In the genomic region with DNA sequence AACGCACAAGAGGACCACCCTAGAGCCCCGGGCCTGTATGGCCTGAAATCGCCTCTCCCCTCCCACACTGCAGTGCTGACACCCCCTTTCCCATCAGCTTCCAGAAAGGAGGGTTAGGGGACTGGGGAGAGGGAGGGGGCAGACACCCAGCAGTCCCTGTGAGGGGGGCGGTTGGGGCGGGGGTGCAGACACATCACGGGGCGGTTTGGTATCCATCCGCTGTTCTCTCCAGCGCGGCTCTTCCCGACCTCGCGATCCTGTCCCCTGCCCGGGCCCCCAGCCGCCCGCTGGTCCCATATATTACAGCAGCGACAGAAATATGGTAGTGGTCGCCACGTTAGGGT, we compare ENCODE assay signal across 9 cellular contexts. TPM values are rescaled to one million over a fixed set of nuclear protein-coding genes. Genes with fewer than 3 reads are reported as not detected.
A peak's percentile ranks its signal among the peaks of the same experiment; 100 is the strongest.
DNase-seq lines count a peak whose midpoint lies in the region; ATAC-seq and TF ChIP-seq lines count a peak whose summit lies in the region.
"Had no signal": no experiment of that assay in that cellular context is flagged by ENCODE, and none has a peak within 500 bp of the region (broad histone marks: within the 10 kb centered on the region; RNA-seq: fewer than 3 reads in every experiment).

No MANE protein-coding gene starts in this region.

- in situ Hi-C loops in astrocyte of the spinal cord (cut with HindIII; ENCODE audit: low sequenced_read_pairs) = no loop called here

- H3K27me3 Mint-ChIP-seq in activated CD4-positive, alpha-beta T cell treated with anti-CD3 and anti-CD28 coated beads for 36 hours = peaks cover 10% of the 10 kb centered on the region

- DNase-seq in astrocyte of the spinal cord (ENCODE audit: low read depth, low spot score) (no peak), kidney epithelial cell (ENCODE audit: low read depth) (no peak), GOT3 (lab: John Stamatoyannopoulos, UW) (no peak)
- no peak for DNase-seq in stimulated activated effector memory CD8-positive, alpha-beta T cell treated with anti-CD3 and anti-CD28 coated beads, Interleukin-12 subunit alpha, Interleukin-12 subunit beta, amount 100 ng/mL, for 72 hours (ENCODE audit: low spot score in 2 of 2)
- DNase-seq in activated CD8-positive, alpha-beta memory T cell treated with anti-CD3 and anti-CD28 coated beads, Interleukin-2, amount 50 U/mL, for 48 hours = no peak
- no peak for DNase-seq in activated CD4-positive, alpha-beta T cell treated with anti-CD3 and anti-CD28 coated beads for 36 hours
- DNase-seq: NCI-H2029 had no signal

- no peaks in the 10 kb centered on the region for H3K4me1 ChIP-seq in HUES48 (ENCODE audit: control insufficient read depth, insufficient read depth, low read length)

- H3K9me3 Mint-ChIP-seq in stimulated activated effector memory CD8-positive, alpha-beta T cell treated with anti-CD3 and anti-CD28 coated beads, Interleukin-12 subunit alpha, Interleukin-12 subunit beta, amount 100 ng/mL, for 72 hours = no peaks in the 10 kb centered on the region
- no peaks in the 10 kb centered on the region for H3K9me3 Mint-ChIP-seq in activated CD4-positive, alpha-beta T cell treated with anti-CD3 and anti-CD28 coated beads for 36 hours (ENCODE audit: low read depth)

- TF ChIP-seq CTCF in astrocyte of the spinal cord (IDR thresholded peaks at IDR 0.05; ENCODE audit: low read depth, low read length) = no peak
- no peak for TF ChIP-seq CTCF in kidney epithelial cell (IDR thresholded peaks at IDR 0.05; ENCODE audit: insufficient read depth, low read length, poor library complexity, severe bottlenecking)

- no peak for ATAC-seq in stimulated activated effector memory CD8-positive, alpha-beta T cell treated with anti-CD3 and anti-CD28 coated beads, Interleukin-12 subunit alpha, Interleukin-12 subunit beta, amount 100 ng/mL, for 72 hours
- ATAC-seq in HG02642 (IDR thresholded peaks at IDR 0.05; ENCODE audit: poor library complexity, unreplicated experiment) = no peak
- no peak for ATAC-seq in activated CD4-positive, alpha-beta T cell treated with anti-CD3 and anti-CD28 coated beads for 36 hours

- intact Hi-C loops in activated CD4-positive, alpha-beta T cell treated with anti-CD3 and anti-CD28 coated beads for 36 hours (cut with DNase I, micrococcal nuclease) = no loop called here

- no peak overlapping the region for H3K27ac ChIP-seq in HUES48 (ENCODE audit: low read depth, low read length)

- POLR2A ChIA-PET in activated CD4-positive, alpha-beta T cell treated with anti-CD3 and anti-CD28 coated beads for 36 hours (lab: Charles Lee) = no interaction called here

- H3K4me3 Mint-ChIP-seq in stimulated activated effector memory CD8-positive, alpha-beta T cell treated with anti-CD3 and anti-CD28 coated beads, Interleukin-12 subunit alpha, Interleukin-12 subunit beta, amount 100 ng/mL, for 72 hours = peak overlapping the region; percentile 72
- no peak overlapping the region for H3K4me3 Mint-ChIP-seq in activated CD4-positive, alpha-beta T cell treated with anti-CD3 and anti-CD28 coated beads for 36 hours

- peaks cover 14% of the 10 kb centered on the region for H3K27me3 ChIP-seq in HUES48 (ENCODE audit: control insufficient read depth, insufficient read depth, low read length)
- peaks cover 3% of the 10 kb centered on the region for H3K27me3 ChIP-seq in kidney epithelial cell (ENCODE audit: control insufficient read depth, insufficient read depth, low read length)

- peak overlapping the region; percentile 71 for H3K4me3 ChIP-seq in HUES48 (ENCODE audit: low read depth, low read length)
- peak overlapping the region; percentile 61 for H3K4me3 ChIP-seq in astrocyte of the spinal cord (ENCODE audit: low read depth, low read length)
- H3K4me3 ChIP-seq in kidney epithelial cell (ENCODE audit: low read depth, low read length) = peak overlapping the region; percentile 64

- CTCF ChIA-PET in activated CD4-positive, alpha-beta T cell treated with anti-CD3 and anti-CD28 coated beads for 36 hours (lab: Charles Lee) = interaction anchor here (0.6 kb wide), 1 partner anchor 13 kb away, joined by 4 read pairs; no protein-coding TSS in a partner anchor

- no peak overlapping the region for H3K27ac Mint-ChIP-seq in stimulated activated effector memory CD8-positive, alpha-beta T cell treated with anti-CD3 and anti-CD28 coated beads, Interleukin-12 subunit alpha, Interleukin-12 subunit beta, amount 100 ng/mL, for 72 hours
- H3K27ac Mint-ChIP-seq in activated CD4-positive, alpha-beta T cell treated with anti-CD3 and anti-CD28 coated beads for 36 hours = no peak overlapping the region

- peaks cover 7% of the 10 kb centered on the region for H3K4me1 Mint-ChIP-seq in stimulated activated effector memory CD8-positive, alpha-beta T cell treated with anti-CD3 and anti-CD28 coated beads, Interleukin-12 subunit alpha, Interleukin-12 subunit beta, amount 100 ng/mL, for 72 hours
- H3K4me1 Mint-ChIP-seq in activated CD4-positive, alpha-beta T cell treated with anti-CD3 and anti-CD28 coated beads for 36 hours = peaks cover 14% of the 10 kb centered on the region

- H3K9ac ChIP-seq in HUES48 (ENCODE audit: low read depth, low read length) = 0 out of 2 replicates have a peak overlapping the region, but pooled peaks have one; percentile 16

- no peaks in the 10 kb centered on the region for H3K36me3 Mint-ChIP-seq in stimulated activated effector memory CD8-positive, alpha-beta T cell treated with anti-CD3 and anti-CD28 coated beads, Interleukin-12 subunit alpha, Interleukin-12 subunit beta, amount 100 ng/mL, for 72 hours
- no peaks in the 10 kb centered on the region for H3K36me3 Mint-ChIP-seq in activated CD4-positive, alpha-beta T cell treated with anti-CD3 and anti-CD28 coated beads for 36 hours (ENCODE audit: low read depth)

- H3K9me3 ChIP-seq in HUES48 (ENCODE audit: control insufficient read depth, insufficient read depth, low read length) = no peaks in the 10 kb centered on the region

- H3K36me3 ChIP-seq in HUES48 (ENCODE audit: control insufficient read depth, insufficient read depth, low read length) (peaks cover 10% of the 10 kb centered on the region; the same call in 1 of the 2 replicates), kidney epithelial cell (ENCODE audit: control insufficient read depth, insufficient read depth, low read length) (no peaks in the 10 kb centered on the region)

RNA-seq across cellular contexts. Expression of a gene that starts 0.4 kb away (rescaled TPM):
- total RNA-seq in kidney epithelial cell = 10.5 and 10.6 TPM in 2 replicates
- 1 to 10 TPM; 1.3 to 2.1 TPM for total RNA-seq in activated CD4-positive, alpha-beta T cell treated with anti-CD3 and anti-CD28 coated beads for 36 hours

RNA-seq across cellular contexts. Expression of a gene that starts 8.7 kb away (rescaled TPM):
- total RNA-seq in kidney epithelial cell = 3.1 and 9.5 TPM in 2 replicates
- total RNA-seq in activated CD4-positive, alpha-beta T cell treated with anti-CD3 and anti-CD28 coated beads for 36 hours = 1 to 10 TPM; 1.0 to 1.8 TPM
